7 cellular contexts compared by ENCODE assay signal in genomic region chr17:35849469-35850348, GRCh38. TPM values are rescaled to one million over a fixed set of nuclear protein-coding genes. Genes with fewer than 3 reads are reported as not detected.
DNase-seq lines count a peak whose midpoint lies in the region; ATAC-seq and TF ChIP-seq lines count a peak whose summit lies in the region.

No MANE protein-coding gene starts in this region.

- no peaks in the 10 kb centered on the region for H3K4me1 ChIP-seq in body of pancreas

- H3K4me3 Mint-ChIP-seq in T-helper 1 cell treated with Interleukin-12 subunit alpha and Interleukin-12 subunit beta and Interleukin-4 antibody, amounts not matched to agents 30 μg/mL and 1 μg/mL, for 36 hours, result no peak overlapping the region

- peak; percentile 81 for TF ChIP-seq CTCF in GM12873 (IDR thresholded peaks at IDR 0.05; ENCODE audit: insufficient read depth, low read depth, low read length, missing control alignments)
- peak; percentile 46 to 60 (median 52) for TF ChIP-seq CTCF in body of pancreas (IDR thresholded peaks at IDR 0.05)

- 65 to 78% methylated on average over 7 of the region's 7 CpGs for WGBS in body of pancreas, 2 donors

- DNase-seq in NCI-H1105 treated with DMSO at 0.1 percent for 48 hours (lab: John Stamatoyannopoulos, UW) (peak; percentile 55), body of pancreas (peak; percentile 35 to 55 (median 45)), iris pigment epithelial cell (ENCODE audit: low read depth) (peak; percentile 77)
- peak; percentile 31 for DNase-seq in stimulated activated CD4-positive, alpha-beta T cell treated with anti-CD3 and anti-CD28 coated beads, Interleukin-2, amount 100 ng/mL, for 4 hours (ENCODE audit: low read depth)

- H3K27me3 ChIP-seq in body of pancreas, result no peaks in the 10 kb centered on the region

- no peak overlapping the region for H3K27ac ChIP-seq in body of pancreas

- peak overlapping the region; percentile 37 for H3K27ac Mint-ChIP-seq in T-helper 1 cell treated with Interleukin-12 subunit alpha and Interleukin-12 subunit beta and Interleukin-4 antibody, amounts not matched to agents 30 μg/mL and 1 μg/mL, for 36 hours

- no peak overlapping the region for H3K4me3 ChIP-seq in body of pancreas

- H3K27me3 Mint-ChIP-seq in T-helper 1 cell treated with Interleukin-12 subunit alpha and Interleukin-12 subunit beta and Interleukin-4 antibody, amounts not matched to agents 30 μg/mL and 1 μg/mL, for 36 hours (ENCODE audit: low read depth), result no peaks in the 10 kb centered on the region

- intact Hi-C loops in body of pancreas (cut with DNase I), result no loop called here

- ATAC-seq in body of pancreas (no peak), GM19023 (IDR thresholded peaks at IDR 0.05; ENCODE audit: unreplicated experiment) (no peak)

- peaks cover 2 to 17% of the 10 kb centered on the region in 2 donors for H3K36me3 ChIP-seq in body of pancreas (replicated peaks in 1 of 2; ENCODE audit: insufficient read depth in 1 of 2, low read depth in 2 of 2)

- no peak for TF ChIP-seq POLR2A in body of pancreas (IDR thresholded peaks at IDR 0.05)

- H3K4me1 Mint-ChIP-seq in T-helper 1 cell treated with Interleukin-12 subunit alpha and Interleukin-12 subunit beta and Interleukin-4 antibody, amounts not matched to agents 30 μg/mL and 1 μg/mL, for 36 hours (ENCODE audit: low read depth), result peaks cover 17% of the 10 kb centered on the region

- H3K36me3 Mint-ChIP-seq in T-helper 1 cell treated with Interleukin-12 subunit alpha and Interleukin-12 subunit beta and Interleukin-4 antibody, amounts not matched to agents 30 μg/mL and 1 μg/mL, for 36 hours (ENCODE audit: low read depth), result peaks cover 29% of the 10 kb centered on the region

- H3K9me3 Mint-ChIP-seq in T-helper 1 cell treated with Interleukin-12 subunit alpha and Interleukin-12 subunit beta and Interleukin-4 antibody, amounts not matched to agents 30 μg/mL and 1 μg/mL, for 36 hours, result no peaks in the 10 kb centered on the region

- no peaks in the 10 kb centered on the region for H3K9me3 ChIP-seq in body of pancreas

RNA-seq across cellular contexts. Expression of gene HEATR9, which starts 19.0 kb away (rescaled TPM):
- total RNA-seq in body of pancreas, result not detected

RNA-seq across cellular contexts. Expression of gene CCL5, which starts 30.5 kb away (rescaled TPM):
- 1 to 10 TPM in 1 of 2 donors, under 1 TPM in 1; 0.66 to 4.9 TPM for total RNA-seq in body of pancreas

RNA-seq across cellular contexts. Expression of gene TAF15, which starts 40.4 kb away (rescaled TPM):
- 10 to 100 TPM; 47.7 to 51.1 TPM for total RNA-seq in body of pancreas

RNA-seq across cellular contexts. Expression of gene MMP28, which starts 54.3 kb away (rescaled TPM):
- 10 to 100 TPM in 1 of 2 donors, 1 to 10 TPM in 1; 8.3 to 15.2 TPM for total RNA-seq in body of pancreas
